In genomic region chr2:147214900-147215299, GRCh38 we compare ENCODE assay signal across 20 cellular contexts.
DNase-seq lines count a peak whose midpoint lies in the region; ATAC-seq, FAIRE-seq and TF ChIP-seq lines count a peak whose summit lies in the region.
"Had no signal": no experiment of that assay in that cellular context is flagged by ENCODE, and none has a peak within 500 bp of the region (broad histone marks: within the 10 kb centered on the region; RNA-seq: fewer than 3 reads in every experiment).

No MANE protein-coding gene starts in this region.

- no peaks in the 10 kb centered on the region for H3K27me3 Mint-ChIP-seq in activated T-helper 2 cell treated with anti-CD3 and anti-CD28 coated beads, Interferon-gamma antibody, Interleukin-2, Interleukin-4, amounts not matched to agents 10 μg/mL and 5 μg/mL and 100 μg/mL, durations not matched to agents 14 hours and 24 hours and 36 hours (ENCODE audit: low read depth)
- no peaks in the 10 kb centered on the region for H3K27me3 Mint-ChIP-seq in effector memory CD8-positive, alpha-beta T cell
- H3K27me3 Mint-ChIP-seq: CD4-positive, alpha-beta T cell had no signal

- H3K36me3 Mint-ChIP-seq in activated T-helper 2 cell treated with anti-CD3 and anti-CD28 coated beads, Interferon-gamma antibody, Interleukin-2, Interleukin-4, amounts not matched to agents 10 μg/mL and 5 μg/mL and 100 μg/mL, durations not matched to agents 14 hours and 24 hours and 36 hours (ENCODE audit: low read depth), result no peaks in the 10 kb centered on the region
- H3K36me3 Mint-ChIP-seq in effector memory CD8-positive, alpha-beta T cell (ENCODE audit: insufficient read depth), result no peaks in the 10 kb centered on the region
- H3K36me3 Mint-ChIP-seq: activated naive CD8-positive, alpha-beta T cell treated with anti-CD3 and anti-CD28 coated beads, Interleukin-2, amount 10 ng/mL, durations not matched to agents 7 days and 5 days had no signal

- DNase-seq in AG20443 (ENCODE audit: low spot score), result peak; percentile 45
- DNase-seq in NCI-H1694 treated with DMSO at 0.1 percent for 48 hours (lab: John Stamatoyannopoulos, UW), result peak; percentile 78
- peak; percentile 9 for DNase-seq in WERI-Rb-1
- peak; percentile 85 for DNase-seq in myocyte (ENCODE audit: low read depth)
- no peak for DNase-seq in activated T-helper 2 cell treated with anti-CD3 and anti-CD28 coated beads, Interferon-gamma antibody, Interleukin-2, Interleukin-4, amounts not matched to agents 10 μg/mL and 5 μg/mL and 100 μg/mL, durations not matched to agents 14 hours and 24 hours and 36 hours (ENCODE audit: low spot score)
- DNase-seq in urothelium cell line (ENCODE audit: low spot score), result no peak
- no peak for DNase-seq in effector memory CD8-positive, alpha-beta T cell
- DNase-seq: activated naive CD8-positive, alpha-beta T cell treated with anti-CD3 and anti-CD28 coated beads, Interleukin-2, amount 10 ng/mL, durations not matched to agents 7 days and 5 days; CD4-positive, alpha-beta T cell; DND-41; HFFc6; left colon; NCI-H187; NCI-H748 treated with DMSO at 0.1 percent for 48 hours; stimulated activated CD4-positive, alpha-beta T cell treated with anti-CD3 and anti-CD28 coated beads, Interleukin-12 subunit alpha, Interleukin-12 subunit beta, amount 100 ng/mL, for 4 hours had no signal

- H3K27ac ChIP-seq in WERI-Rb-1, result no peak overlapping the region
- H3K27ac ChIP-seq: epithelial cell of prostate, neutrophil had no signal

- no peaks in the 10 kb centered on the region for H3K4me1 Mint-ChIP-seq in activated T-helper 2 cell treated with anti-CD3 and anti-CD28 coated beads, Interferon-gamma antibody, Interleukin-2, Interleukin-4, amounts not matched to agents 10 μg/mL and 5 μg/mL and 100 μg/mL, durations not matched to agents 14 hours and 24 hours and 36 hours (ENCODE audit: low read depth)
- no peaks in the 10 kb centered on the region for H3K4me1 Mint-ChIP-seq in effector memory CD8-positive, alpha-beta T cell (ENCODE audit: low read depth in 2 of 2)
- H3K4me1 Mint-ChIP-seq: activated naive CD8-positive, alpha-beta T cell treated with anti-CD3 and anti-CD28 coated beads, Interleukin-2, amount 10 ng/mL, durations not matched to agents 7 days and 5 days; mesothelial cell of epicardium had no signal

- no peak overlapping the region for H3K27ac Mint-ChIP-seq in activated T-helper 2 cell treated with anti-CD3 and anti-CD28 coated beads, Interferon-gamma antibody, Interleukin-2, Interleukin-4, amounts not matched to agents 10 μg/mL and 5 μg/mL and 100 μg/mL, durations not matched to agents 14 hours and 24 hours and 36 hours
- no peak overlapping the region for H3K27ac Mint-ChIP-seq in effector memory CD8-positive, alpha-beta T cell
- H3K27ac Mint-ChIP-seq: activated naive CD8-positive, alpha-beta T cell treated with anti-CD3 and anti-CD28 coated beads, Interleukin-2, amount 10 ng/mL, durations not matched to agents 7 days and 5 days; CD4-positive, alpha-beta T cell; HFFc6; mesothelial cell of epicardium; T-helper 2 cell treated with Interferon-gamma antibody and Interleukin-4, amounts not matched to agents 5 μg/mL and 100 μg/mL, for 36 hours had no signal

- peaks cover 10% of the 10 kb centered on the region for H3K9me3 Mint-ChIP-seq in activated T-helper 2 cell treated with anti-CD3 and anti-CD28 coated beads, Interferon-gamma antibody, Interleukin-2, Interleukin-4, amounts not matched to agents 10 μg/mL and 5 μg/mL and 100 μg/mL, durations not matched to agents 14 hours and 24 hours and 36 hours
- H3K9me3 Mint-ChIP-seq in effector memory CD8-positive, alpha-beta T cell, result peaks cover 0 to 8% of the 10 kb centered on the region in 2 donors

- intact Hi-C loops in activated T-helper 2 cell treated with anti-CD3 and anti-CD28 coated beads, Interferon-gamma antibody, Interleukin-2, Interleukin-4, amounts not matched to agents 10 μg/mL and 5 μg/mL and 100 μg/mL, durations not matched to agents 14 hours and 24 hours and 36 hours (cut with micrococcal nuclease), result no loop called here

- H3K27me3 ChIP-seq in WERI-Rb-1 (ENCODE audit: insufficient read depth, low read depth, severe bottlenecking), result no peaks in the 10 kb centered on the region
- H3K27me3 ChIP-seq: neutrophil had no signal

- H3K4me3 Mint-ChIP-seq in activated T-helper 2 cell treated with anti-CD3 and anti-CD28 coated beads, Interferon-gamma antibody, Interleukin-2, Interleukin-4, amounts not matched to agents 10 μg/mL and 5 μg/mL and 100 μg/mL, durations not matched to agents 14 hours and 24 hours and 36 hours (ENCODE audit: low read depth), result no peak overlapping the region
- H3K4me3 Mint-ChIP-seq in effector memory CD8-positive, alpha-beta T cell, result no peak overlapping the region
- H3K4me3 Mint-ChIP-seq: activated naive CD8-positive, alpha-beta T cell treated with anti-CD3 and anti-CD28 coated beads, Interleukin-2, amount 10 ng/mL, durations not matched to agents 7 days and 5 days; CD4-positive, alpha-beta T cell; HFFc6; mesothelial cell of epicardium; T-helper 2 cell treated with Interferon-gamma antibody and Interleukin-4, amounts not matched to agents 5 μg/mL and 100 μg/mL, for 36 hours had no signal

- no peaks in the 10 kb centered on the region for H3K36me3 ChIP-seq in WERI-Rb-1
- H3K36me3 ChIP-seq: neutrophil had no signal

- ATAC-seq in HG03097 (IDR thresholded peaks at IDR 0.05; ENCODE audit: low FRiP score, unreplicated experiment), result no peak
- no peak for ATAC-seq in effector memory CD8-positive, alpha-beta T cell (replicated peaks)
- ATAC-seq: left colon had no signal

- H3K4me3 ChIP-seq in WERI-Rb-1 (ENCODE audit: low read depth, low read length), result no peak overlapping the region

- no peaks in the 10 kb centered on the region for H3K9me3 ChIP-seq in WERI-Rb-1 (ENCODE audit: severe bottlenecking)
- H3K9me3 ChIP-seq: neutrophil had no signal

- no peak for FAIRE-seq in urothelium cell line (lab: Jason Lieb, UNC)

- TF ChIP-seq CTCF in WERI-Rb-1 (IDR thresholded peaks at IDR 0.05; ENCODE audit: low read depth, low read length), result no peak

Comparison
In these comparisons a context has a peak if more than half of its experiments do, and no peak if none do; other contexts are left out.
1. DNase-seq: peak in AG20443 (single experiment), NCI-H1694 treated with DMSO at 0.1 percent for 48 hours (single experiment), WERI-Rb-1 (single experiment) and myocyte (single experiment); none in activated T-helper 2 cell treated with anti-CD3 and anti-CD28 coated beads, Interferon-gamma antibody, Interleukin-2, Interleukin-4, amounts not matched to agents 10 μg/mL and 5 μg/mL and 100 μg/mL, durations not matched to agents 14 hours and 24 hours and 36 hours (single experiment), urothelium cell line (single experiment) and effector memory CD8-positive, alpha-beta T cell (0 of 3).